1 cellular context compared by ENCODE assay signal in the genomic region with DNA sequence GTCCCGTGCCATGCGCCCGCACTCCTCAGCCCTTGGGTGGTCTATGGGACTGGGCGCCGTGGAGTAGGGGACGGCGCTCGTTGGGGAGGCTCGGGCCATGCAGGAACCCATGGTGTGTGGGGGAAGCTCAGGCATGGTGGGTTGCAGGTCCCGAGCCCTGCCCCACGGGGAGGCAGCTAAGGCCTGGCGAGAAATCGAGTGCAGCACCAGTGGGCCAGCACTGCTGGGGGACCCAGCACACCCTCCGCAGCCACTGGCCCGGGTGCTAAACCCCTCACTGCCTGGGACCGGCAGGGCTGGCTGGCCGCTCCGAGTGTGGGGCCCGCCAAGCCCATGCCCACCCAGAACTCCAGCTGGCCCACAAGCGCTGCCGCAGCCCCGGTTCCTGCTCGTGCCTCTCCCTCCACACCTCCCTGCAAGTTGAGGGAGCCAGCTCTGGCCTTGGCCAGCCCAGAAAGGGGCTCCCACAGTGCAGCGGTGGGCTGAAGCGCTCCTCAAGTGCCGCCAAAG. TPM values are rescaled to one million over a fixed set of nuclear protein-coding genes. Genes with fewer than 3 reads are reported as not detected.
"Had no signal": no experiment of that assay in that cellular context is flagged by ENCODE, and none has a peak within 500 bp of the region (broad histone marks: within the 10 kb centered on the region; RNA-seq: fewer than 3 reads in every experiment).

No MANE protein-coding gene starts in this region.

RNA-seq across cellular contexts. Expression of a gene that starts 45.4 kb away (rescaled TPM):
- polyA plus RNA-seq: SK-N-SH had no signal
